In genomic region chr1:2417833-2418225, GRCh38 we compare ENCODE assay signal across 29 cellular contexts.
"Had no signal": no experiment of that assay in that cellular context is flagged by ENCODE, and none has a peak within 500 bp of the region (broad histone marks: within the 10 kb centered on the region; RNA-seq: fewer than 3 reads in every experiment).

No MANE protein-coding gene starts in this region.

- DNase-seq: hypothalamus; immature natural killer cell; kidney; left colon; left lung; lower lobe of right lung; mammary epithelial cell; mesenchymal stem cell; naive thymus-derived CD8-positive, alpha-beta T cell; nucleus accumbens; posterior cingulate gyrus; retina; sigmoid colon; small intestine; spleen; stimulated activated CD4-positive, alpha-beta T cell treated with anti-CD3 and anti-CD28 coated beads, Interleukin-4, amount 100 ng/mL, for 24 hours; stimulated activated naive CD4-positive, alpha-beta T cell; tibial artery; trophoblast cell; upper lobe of right lung had no signal

- H3K27me3 Mint-ChIP-seq: naive thymus-derived CD8-positive, alpha-beta T cell; stimulated activated naive CD8-positive, alpha-beta T cell treated with anti-CD3 and anti-CD28 coated beads, Interleukin-15, Interleukin-2, amounts not matched to agents 100 ng/mL and 50 ng/mL, for 24 hours had no signal

- H3K27ac Mint-ChIP-seq: mesothelial cell of epicardium; stimulated activated naive CD8-positive, alpha-beta T cell treated with anti-CD3 and anti-CD28 coated beads, Interleukin-15, Interleukin-2, amounts not matched to agents 100 ng/mL and 50 ng/mL, for 24 hours had no signal

- H3K9me3 Mint-ChIP-seq: immature natural killer cell; stimulated activated effector memory CD8-positive, alpha-beta T cell treated with anti-CD3 and anti-CD28 coated beads, Interleukin-12 subunit alpha, Interleukin-12 subunit beta, amount 100 ng/mL, for 72 hours; stimulated activated naive CD8-positive, alpha-beta T cell treated with anti-CD3 and anti-CD28 coated beads, Interleukin-15, Interleukin-2, amounts not matched to agents 100 ng/mL and 50 ng/mL, for 24 hours had no signal

- H3K27ac ChIP-seq: heart left ventricle, left lung, lower lobe of right lung, pancreas, sigmoid colon, spleen, suprapubic skin, thoracic aorta, tibial artery, upper lobe of right lung had no signal

- H3K4me3 ChIP-seq: heart left ventricle, left lung, lower lobe of right lung, pancreas, sigmoid colon, spleen, suprapubic skin, thoracic aorta, tibial artery, upper lobe of right lung had no signal

- H3K4me3 Mint-ChIP-seq: mesothelial cell of epicardium; stimulated activated naive CD8-positive, alpha-beta T cell treated with anti-CD3 and anti-CD28 coated beads, Interleukin-15, Interleukin-2, amounts not matched to agents 100 ng/mL and 50 ng/mL, for 24 hours had no signal

- ATAC-seq: heart left ventricle; left colon; left lung; lower lobe of right lung; naive thymus-derived CD8-positive, alpha-beta T cell; pancreas; right cardiac atrium; stimulated activated effector memory CD8-positive, alpha-beta T cell treated with anti-CD3 and anti-CD28 coated beads, Interleukin-12 subunit alpha, Interleukin-12 subunit beta, amount 100 ng/mL, for 72 hours; upper lobe of right lung had no signal

- H3K36me3 Mint-ChIP-seq: immature natural killer cell; mesothelial cell of epicardium; naive thymus-derived CD8-positive, alpha-beta T cell had no signal

- H3K9me3 ChIP-seq: left lung, lower lobe of right lung, pancreas, prostate gland, sigmoid colon, suprapubic skin, tibial artery, upper lobe of right lung had no signal

- H3K36me3 ChIP-seq: heart left ventricle, left lung, lower lobe of right lung, pancreas, prostate gland, sigmoid colon, spleen, suprapubic skin, thoracic aorta, tibial artery, upper lobe of right lung had no signal
